In the genomic region with DNA sequence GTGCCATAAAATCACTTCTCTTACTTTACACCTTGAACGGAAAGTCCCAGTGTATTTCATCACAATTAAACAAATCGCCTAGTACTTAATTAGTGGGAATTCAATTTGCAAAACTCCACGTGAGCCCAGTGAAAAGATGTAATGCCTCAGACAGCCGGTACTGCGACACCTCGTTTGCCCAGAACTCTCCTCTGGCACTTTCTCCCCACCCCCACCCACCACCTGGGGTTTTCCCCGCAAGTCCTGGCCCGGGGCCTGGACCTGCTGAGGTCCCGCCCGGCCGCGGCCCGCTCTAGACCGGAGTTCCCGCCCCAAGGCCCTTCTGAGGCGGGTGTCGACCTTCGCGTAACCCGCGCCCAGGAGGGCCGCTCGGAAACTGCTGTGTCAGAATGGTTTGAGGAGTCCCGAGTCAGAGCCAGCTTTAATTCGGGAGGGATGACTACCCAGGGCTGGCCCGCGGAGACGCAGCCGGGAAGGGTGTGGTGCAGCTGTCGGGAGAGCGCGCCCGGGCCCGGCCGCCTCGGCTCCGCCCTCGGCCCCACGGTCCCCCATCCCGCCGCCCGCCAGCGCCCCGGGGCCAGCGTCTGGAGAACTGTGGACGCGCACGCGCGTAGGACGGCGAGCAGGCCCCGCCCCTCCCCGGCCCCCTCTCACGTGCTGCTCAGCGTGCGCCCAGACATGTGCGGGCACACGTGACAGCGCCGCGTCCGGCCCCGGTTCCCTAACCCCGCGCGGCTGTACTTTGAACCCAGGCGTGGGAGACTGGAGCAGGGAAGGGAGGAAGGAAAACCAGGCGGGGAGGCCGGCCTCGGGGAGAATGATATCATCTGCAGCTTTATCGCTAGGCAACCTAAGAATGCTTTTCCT, we compare ENCODE assay signal across 9 cellular contexts. TPM values are rescaled to one million over a fixed set of nuclear protein-coding genes. Genes with fewer than 3 reads are reported as not detected.
DNase-seq lines count a peak whose midpoint lies in the region; ATAC-seq and TF ChIP-seq lines count a peak whose summit lies in the region.
"Had no signal": no experiment of that assay in that cellular context is flagged by ENCODE, and none has a peak within 500 bp of the region (broad histone marks: within the 10 kb centered on the region; RNA-seq: fewer than 3 reads in every experiment).

No MANE protein-coding gene starts in this region.

- peak overlapping the region; percentile 42 for H3K4me3 ChIP-seq in AG09309 (ENCODE audit: control insufficient read depth, low read depth, low read length)
- peak overlapping the region; percentile 60 for H3K4me3 ChIP-seq in effector memory CD4-positive, alpha-beta T cell (ENCODE audit: insufficient read depth, low read depth, low read length, poor library complexity, severe bottlenecking)

- H3K27ac Mint-ChIP-seq in activated CD8-positive, alpha-beta T cell treated with anti-CD3 and anti-CD28 coated beads, Interleukin-2, amount 10 ng/mL, durations not matched to agents 7 days and 5 days = peak overlapping the region; percentile 7

- peaks cover 6% of the 10 kb centered on the region for H3K27me3 ChIP-seq in effector memory CD4-positive, alpha-beta T cell (replicated peaks; ENCODE audit: control insufficient read depth, insufficient read depth, low read length, poor library complexity, severe bottlenecking)

- peak; percentile 37 for ATAC-seq in GM18858 (IDR thresholded peaks at IDR 0.05; ENCODE audit: unreplicated experiment)
- ATAC-seq in HG03066 (IDR thresholded peaks at IDR 0.05; ENCODE audit: low read depth, unreplicated experiment) = peak; percentile 67
- peak; percentile 89 for ATAC-seq in activated CD8-positive, alpha-beta T cell treated with anti-CD3 and anti-CD28 coated beads, Interleukin-2, amount 10 ng/mL, durations not matched to agents 7 days and 5 days

- peaks cover 9% of the 10 kb centered on the region for H3K4me1 Mint-ChIP-seq in activated CD8-positive, alpha-beta T cell treated with anti-CD3 and anti-CD28 coated beads, Interleukin-2, amount 10 ng/mL, durations not matched to agents 7 days and 5 days (ENCODE audit: low read depth)

- H3K36me3 ChIP-seq in effector memory CD4-positive, alpha-beta T cell (ENCODE audit: control insufficient read depth, insufficient read depth, low read length) = no peaks in the 10 kb centered on the region

- DNase-seq in AG09309 (ENCODE audit: low read depth) (peak; percentile 57), NCI-H524 treated with DMSO at 0.1 percent for 48 hours (lab: John Stamatoyannopoulos, UW) (peak; percentile 56), lung microvascular endothelial cell (ENCODE audit: low read depth in 2 of 2) (peak; percentile 95 to 96)
- peak; percentile 76 for DNase-seq in activated CD8-positive, alpha-beta T cell treated with anti-CD3 and anti-CD28 coated beads, Interleukin-2, amount 10 ng/mL, durations not matched to agents 7 days and 5 days
- DNase-seq in effector memory CD4-positive, alpha-beta T cell = peak in 2 of 3 donors; percentile 29 to 49
- peak; percentile 41 to 81 (median 60) for DNase-seq in stimulated activated CD4-positive, alpha-beta T cell treated with anti-CD3 and anti-CD28 coated beads, TNF-alpha, amount 100 ng/mL, for 24 hours (ENCODE audit: low read depth in 3 of 3)

- no peaks in the 10 kb centered on the region for H3K9me3 ChIP-seq in effector memory CD4-positive, alpha-beta T cell (ENCODE audit: control insufficient read depth, low read length)

- POLR2A ChIA-PET in activated CD8-positive, alpha-beta T cell treated with anti-CD3 and anti-CD28 coated beads, Interleukin-2, amount 10 ng/mL, durations not matched to agents 7 days and 5 days (lab: Charles Lee) = no interaction called here

- no peaks in the 10 kb centered on the region for H3K9me3 Mint-ChIP-seq in activated CD8-positive, alpha-beta T cell treated with anti-CD3 and anti-CD28 coated beads, Interleukin-2, amount 10 ng/mL, durations not matched to agents 7 days and 5 days (ENCODE audit: insufficient read depth)

- H3K4me1 ChIP-seq in effector memory CD4-positive, alpha-beta T cell (ENCODE audit: control insufficient read depth, insufficient read depth, low read length, poor library complexity, severe bottlenecking) = peaks cover 4% of the 10 kb centered on the region

- no peak for TF ChIP-seq CTCF in AG09309 (IDR thresholded peaks at IDR 0.05; ENCODE audit: control insufficient read depth, insufficient read depth, low read depth, low read length, missing control alignments)

- H3K36me3 Mint-ChIP-seq in activated CD8-positive, alpha-beta T cell treated with anti-CD3 and anti-CD28 coated beads, Interleukin-2, amount 10 ng/mL, durations not matched to agents 7 days and 5 days (ENCODE audit: low read depth) = no peaks in the 10 kb centered on the region

- H3K27me3 Mint-ChIP-seq in activated CD8-positive, alpha-beta T cell treated with anti-CD3 and anti-CD28 coated beads, Interleukin-2, amount 10 ng/mL, durations not matched to agents 7 days and 5 days (ENCODE audit: low read depth) = peaks cover 61% of the 10 kb centered on the region

- H3K27ac ChIP-seq in effector memory CD4-positive, alpha-beta T cell (ENCODE audit: insufficient read depth, low read length, poor library complexity, severe bottlenecking) = peak overlapping the region; percentile 31

- peak overlapping the region; percentile 61 for H3K4me3 Mint-ChIP-seq in activated CD8-positive, alpha-beta T cell treated with anti-CD3 and anti-CD28 coated beads, Interleukin-2, amount 10 ng/mL, durations not matched to agents 7 days and 5 days

- CTCF ChIA-PET in activated CD8-positive, alpha-beta T cell treated with anti-CD3 and anti-CD28 coated beads, Interleukin-2, amount 10 ng/mL, durations not matched to agents 7 days and 5 days (lab: Charles Lee) = interaction anchor here (0.7 kb wide), 1 partner anchor 10 kb away, joined by 3 read pairs; a partner anchor contains a TSS

RNA-seq across cellular contexts. Expression of a gene that starts 10.8 kb away (rescaled TPM):
- total RNA-seq in activated CD8-positive, alpha-beta T cell treated with anti-CD3 and anti-CD28 coated beads, Interleukin-2, amount 10 ng/mL, durations not matched to agents 7 days and 5 days = not detected
- under 0.01 TPM in 2 replicates for total RNA-seq in lung microvascular endothelial cell
- total RNA-seq: activated CD8-positive, alpha-beta memory T cell treated with anti-CD3 and anti-CD28 coated beads for 36 hours had no signal

Comparison
In these comparisons a context has a peak if more than half of its experiments do, and no peak if none do; other contexts are left out.
1. Peak in every context shown above with its lines: DNase-seq, ATAC-seq, H3K4me3 ChIP-seq and H3K27ac ChIP-seq.
2. DNase-seq: peak in every context shown above with its lines; median percentile 96 in lung microvascular endothelial cell; 76 in activated CD8-positive, alpha-beta T cell treated with anti-CD3 and anti-CD28 coated beads, Interleukin-2, amount 10 ng/mL, durations not matched to agents 7 days and 5 days; 60 in stimulated activated CD4-positive, alpha-beta T cell treated with anti-CD3 and anti-CD28 coated beads, TNF-alpha, amount 100 ng/mL, for 24 hours; 57 in AG09309; 56 in NCI-H524 treated with DMSO at 0.1 percent for 48 hours; 39 in effector memory CD4-positive, alpha-beta T cell.
3. ATAC-seq: peak in every context shown above with its lines; median percentile 89 in activated CD8-positive, alpha-beta T cell treated with anti-CD3 and anti-CD28 coated beads, Interleukin-2, amount 10 ng/mL, durations not matched to agents 7 days and 5 days; 67 in HG03066; 37 in GM18858.